ENCODE assay signal across 1 cellular context in genomic region chr6:25991785-25992412, GRCh38.
TF ChIP-seq lines count a peak whose summit lies in the region.

No MANE protein-coding gene starts in this region.

TF ChIP-seq in GM12878, 131 proteins besides CTCF, POLR2A, EP300 and RAD21 (continued from another document and continues in another):
- TF ChIP-seq CUX1 (IDR thresholded peaks at IDR 0.05; ENCODE audit: insufficient replicate concordance, low read depth, low read length) (no peak), SUPT20H (IDR thresholded peaks at IDR 0.05; ENCODE audit: borderline replicate concordance, control insufficient read depth, low read depth, low read length) (no peak), TARDBP (IDR thresholded peaks at IDR 0.05; ENCODE audit: borderline replicate concordance) (no peak), HDGF (IDR thresholded peaks at IDR 0.05) (peak; percentile 62; the same call in 1 of the 2 replicates), IKZF2 (IDR thresholded peaks at IDR 0.05) (peak; percentile 76 to 84), NBN (IDR thresholded peaks at IDR 0.05) (peak; percentile 30; the same call in 1 of the 2 replicates), CEBPB (IDR thresholded peaks at IDR 0.05; ENCODE audit: borderline replicate concordance in 1 of 2, low read depth in 2 of 2, low read length in 2 of 2) (no peak), BRCA1 (IDR thresholded peaks at IDR 0.05; ENCODE audit: low read depth, low read length) (no peak), PAX5 (IDR thresholded peaks at IDR 0.05; ENCODE audit: borderline replicate concordance, low read depth, low read length) (peak; percentile 35; the same call in 1 of the 2 replicates), EGR1 (IDR thresholded peaks at IDR 0.05; ENCODE audit: borderline replicate concordance in 1 of 2, low read depth in 2 of 2, low read length in 2 of 2) (no peak), POLR2AphosphoS5 (IDR thresholded peaks at IDR 0.05; ENCODE audit: low read length) (0 out of 2 replicates have a peak, but pooled peaks have one; percentile 3), TCF3 (IDR thresholded peaks at IDR 0.05; ENCODE audit: borderline replicate concordance, insufficient read depth, low read depth, low read length) (peak; percentile 84), DPF2 (IDR thresholded peaks at IDR 0.05) (no peak; the same call in none of the 2 replicates), HSF1 (IDR thresholded peaks at IDR 0.05; ENCODE audit: low read depth, low read length) (no peak), YBX1 (IDR thresholded peaks at IDR 0.05) (no peak), SUZ12 (IDR thresholded peaks at IDR 0.05; ENCODE audit: unreplicated experiment) (no peak), NRF1 (conservative IDR thresholded peaks at IDR 0.05; ENCODE audit: low read depth, low read length) (no peak), SRF (IDR thresholded peaks at IDR 0.05; ENCODE audit: low read depth in 2 of 2, low read length in 2 of 2) (no peak), RB1 (IDR thresholded peaks at IDR 0.05; ENCODE audit: borderline replicate concordance) (no peak), E2F4 (IDR thresholded peaks at IDR 0.05; ENCODE audit: low read depth, low read length) (no peak), ATF3 (IDR thresholded peaks at IDR 0.05; ENCODE audit: borderline replicate concordance, extremely low read depth, low read depth, low read length) (no peak), MTA3 (IDR thresholded peaks at IDR 0.05; ENCODE audit: borderline replicate concordance, low read length) (no peak), RELB (IDR thresholded peaks at IDR 0.05; ENCODE audit: low read depth) (peak; percentile 51), FOXM1 (IDR thresholded peaks at IDR 0.05; ENCODE audit: low read depth, low read length) (no peak; the same call in 1 of the 2 replicates), GATAD2B (conservative IDR thresholded peaks at IDR 0.05; ENCODE audit: low read depth) (no peak; the same call in 1 of the 2 replicates), ZNF592 (IDR thresholded peaks at IDR 0.05) (no peak), SMAD1 (IDR thresholded peaks at IDR 0.05; ENCODE audit: low read depth, partially characterized antibody) (no peak), KLF5 (IDR thresholded peaks at IDR 0.05; ENCODE audit: partially characterized antibody) (no peak), BHLHE40 (IDR thresholded peaks at IDR 0.05; ENCODE audit: borderline replicate concordance in 1 of 2, low read depth in 2 of 2, low read length in 1 of 2) (peak; percentile 50 to 59; a peak in 2 of 4 replicates), NFXL1 (IDR thresholded peaks at IDR 0.05; ENCODE audit: borderline replicate concordance) (no peak), BCL3 (IDR thresholded peaks at IDR 0.05; ENCODE audit: borderline replicate concordance, insufficient read depth, low read depth, low read length, poor library complexity, severe bottlenecking) (no peak), IRF5 (IDR thresholded peaks at IDR 0.05; ENCODE audit: borderline replicate concordance) (no peak; the same call in 1 of the 2 replicates), EED (IDR thresholded peaks at IDR 0.05; ENCODE audit: low read depth) (peak; percentile 86), CBX5 (IDR thresholded peaks at IDR 0.05; ENCODE audit: low read depth) (no peak), NR2F1 (conservative IDR thresholded peaks at IDR 0.05) (no peak), SP1 (IDR thresholded peaks at IDR 0.05; ENCODE audit: low read depth, low read length) (no peak), YY1 (IDR thresholded peaks at IDR 0.05; ENCODE audit: low read depth, low read length) (peak; percentile 71; the same call in 1 of the 2 replicates), STAT3 (IDR thresholded peaks at IDR 0.05; ENCODE audit: low read depth, low read length) (no peak), EZH2 (IDR thresholded peaks at IDR 0.05; ENCODE audit: borderline replicate concordance, control insufficient read depth, low read depth, low read length) (no peak), SIN3A (IDR thresholded peaks at IDR 0.05; ENCODE audit: low read depth, low read length) (0 out of 2 replicates have a peak, but pooled peaks have one; percentile 41), E4F1 (IDR thresholded peaks at IDR 0.05; ENCODE audit: borderline replicate concordance, partially characterized antibody) (no peak)
